23 cellular contexts compared by ENCODE assay signal in genomic region chr18:62332437-62332816, GRCh38. TPM values are rescaled to one million over a fixed set of nuclear protein-coding genes. Genes with fewer than 3 reads are reported as not detected.
"Had no signal": no experiment of that assay in that cellular context is flagged by ENCODE, and none has a peak within 500 bp of the region (broad histone marks: within the 10 kb centered on the region; RNA-seq: fewer than 3 reads in every experiment).

No MANE protein-coding gene starts in this region.

- H3K36me3 ChIP-seq: colonic mucosa, gastroesophageal sphincter, right lobe of liver, stomach, suprapubic skin, transverse colon had no signal

- H3K4me3 Mint-ChIP-seq: activated CD4-positive, alpha-beta memory T cell treated with anti-CD3 and anti-CD28 coated beads, Interleukin-2, amount 10 ng/mL, durations not matched to agents 7 days and 5 days; activated CD4-positive, alpha-beta T cell treated with anti-CD3 and anti-CD28 coated beads, Interleukin-2, amount 10 ng/mL, durations not matched to agents 24 days and 14 days; activated naive CD4-positive, alpha-beta T cell treated with anti-CD3 and anti-CD28 coated beads, Interleukin-2, amount 10 ng/mL, durations not matched to agents 7 days and 5 days; activated T-cell treated with anti-CD3 and anti-CD28 coated beads, Interleukin-2, amount 50 U/mL, for 72 hours had no signal

- ATAC-seq: activated CD4-positive, CD25-positive, alpha-beta regulatory T cell treated with anti-CD3 and anti-CD28 coated beads, Interleukin-2, amount 50 U/mL, for 24 hours; activated T-cell treated with anti-CD3 and anti-CD28 coated beads, Interleukin-2, amount 50 U/mL, for 72 hours had no signal

- DNase-seq: activated CD4-positive, alpha-beta memory T cell treated with anti-CD3 and anti-CD28 coated beads, Interleukin-2, amount 10 ng/mL, durations not matched to agents 7 days and 5 days; activated CD4-positive, alpha-beta T cell treated with anti-CD3 and anti-CD28 coated beads, Interleukin-2, amount 10 ng/mL, durations not matched to agents 24 days and 14 days; activated effector memory CD4-positive, alpha-beta T cell treated with anti-CD3 and anti-CD28 coated beads, Interleukin-2, amount 50 U/mL, for 16 hours; activated naive CD4-positive, alpha-beta T cell treated with anti-CD3 and anti-CD28 coated beads, Interleukin-2, amount 10 ng/mL, durations not matched to agents 7 days and 5 days; activated T-cell treated with anti-CD3 and anti-CD28 coated beads, Interleukin-2, amount 50 U/mL, for 72 hours; amygdala; colonic mucosa; head of caudate nucleus; left ventricle myocardium superior; nucleus accumbens; right lobe of liver; stimulated activated CD4-positive, alpha-beta T cell treated with anti-CD3 and anti-CD28 coated beads, Interleukin-1b, Interleukin-23, amount 100 ng/mL, for 48 hours; stomach; transverse colon had no signal

- H3K9me3 Mint-ChIP-seq: activated CD4-positive, alpha-beta memory T cell treated with anti-CD3 and anti-CD28 coated beads, Interleukin-2, amount 10 ng/mL, durations not matched to agents 7 days and 5 days; activated CD4-positive, alpha-beta T cell treated with anti-CD3 and anti-CD28 coated beads, Interleukin-2, amount 10 ng/mL, durations not matched to agents 24 days and 14 days; activated naive CD4-positive, alpha-beta T cell treated with anti-CD3 and anti-CD28 coated beads, Interleukin-2, amount 10 ng/mL, durations not matched to agents 7 days and 5 days; activated T-cell treated with anti-CD3 and anti-CD28 coated beads, Interleukin-2, amount 50 U/mL, for 72 hours had no signal

- H3K27me3 Mint-ChIP-seq: activated CD4-positive, alpha-beta T cell treated with anti-CD3 and anti-CD28 coated beads, Interleukin-2, amount 10 ng/mL, durations not matched to agents 24 days and 14 days had no signal

- H3K4me1 ChIP-seq: right lobe of liver, suprapubic skin had no signal

- H3K4me3 ChIP-seq: colonic mucosa, gastroesophageal sphincter, right lobe of liver, skin epidermis, stomach, suprapubic skin, transverse colon had no signal

- FAIRE-seq: bronchial epithelial cell, urothelium cell line had no signal

- H3K27ac Mint-ChIP-seq: activated CD4-positive, alpha-beta memory T cell treated with anti-CD3 and anti-CD28 coated beads, Interleukin-2, amount 10 ng/mL, durations not matched to agents 7 days and 5 days; activated naive CD4-positive, alpha-beta T cell treated with anti-CD3 and anti-CD28 coated beads, Interleukin-2, amount 10 ng/mL, durations not matched to agents 7 days and 5 days; activated T-cell treated with anti-CD3 and anti-CD28 coated beads, Interleukin-2, amount 50 U/mL, for 72 hours had no signal

- H3K9me3 ChIP-seq: colonic mucosa, gastroesophageal sphincter, right lobe of liver, stomach, suprapubic skin, transverse colon had no signal

- H3K27ac ChIP-seq: colonic mucosa, epithelial cell of prostate, right lobe of liver, skin epidermis, stomach, suprapubic skin, VCaP had no signal

RNA-seq across cellular contexts. Expression of gene TNFRSF11A, which starts 7.3 kb away (rescaled TPM):
- polyA plus RNA-seq: neural cell had no signal
